In genomic region chr11:975824-976223, GRCh38 we compare ENCODE assay signal across 9 cellular contexts. TPM values are rescaled to one million over a fixed set of nuclear protein-coding genes. Genes with fewer than 3 reads are reported as not detected.
DNase-seq lines count a peak whose midpoint lies in the region; ATAC-seq, FAIRE-seq and TF ChIP-seq lines count a peak whose summit lies in the region.
"Had no signal": no experiment of that assay in that cellular context is flagged by ENCODE, and none has a peak within 500 bp of the region (broad histone marks: within the 10 kb centered on the region; RNA-seq: fewer than 3 reads in every experiment).

No MANE protein-coding gene starts in this region.

- peaks cover 20% of the 10 kb centered on the region for H3K36me3 Mint-ChIP-seq in activated CD8-positive, alpha-beta T cell treated with anti-CD3 and anti-CD28 coated beads for 36 hours (ENCODE audit: low read depth)

- no peak overlapping the region for H3K4me3 ChIP-seq in AG09309 (ENCODE audit: control insufficient read depth, low read depth, low read length)
- H3K4me3 ChIP-seq in keratinocyte (ENCODE audit: control insufficient read depth in 2 of 3, extremely low read depth in 1 of 3, insufficient read depth in 2 of 3, low read depth in 1 of 3, low read length in 3 of 3), result no peak overlapping the region

- POLR2A ChIA-PET in activated CD8-positive, alpha-beta T cell treated with anti-CD3 and anti-CD28 coated beads for 36 hours (lab: Charles Lee), result no interaction called here

- dilution Hi-C loops in keratinocyte (cut with MboI; ENCODE audit: extremely low pct_ligation_motif_present, low sequenced_read_pairs), result no loop called here

- H3K9ac ChIP-seq in keratinocyte (ENCODE audit: control insufficient read depth, extremely low read depth, insufficient read depth, low read length), result no peak overlapping the region

- H3K27me3 ChIP-seq in keratinocyte (ENCODE audit: control insufficient read depth, extremely low read depth, insufficient read depth, low read length), result no peaks in the 10 kb centered on the region

- peaks cover 27% of the 10 kb centered on the region for H3K4me1 Mint-ChIP-seq in activated CD8-positive, alpha-beta T cell treated with anti-CD3 and anti-CD28 coated beads for 36 hours (ENCODE audit: low read depth)

- no peaks in the 10 kb centered on the region for H3K9me3 Mint-ChIP-seq in activated CD8-positive, alpha-beta T cell treated with anti-CD3 and anti-CD28 coated beads for 36 hours
- H3K9me3 Mint-ChIP-seq: activated T-cell treated with anti-CD3 and anti-CD28 coated beads, Interleukin-2, amount 50 U/mL, for 72 hours had no signal

- H3K4me2 ChIP-seq in keratinocyte (ENCODE audit: control insufficient read depth, extremely low read depth, insufficient read depth, low read depth, low read length), result no peak overlapping the region

- no peaks in the 10 kb centered on the region for H3K27me3 Mint-ChIP-seq in activated CD8-positive, alpha-beta T cell treated with anti-CD3 and anti-CD28 coated beads for 36 hours

- intact Hi-C loops in activated CD8-positive, alpha-beta T cell treated with anti-CD3 and anti-CD28 coated beads for 36 hours (cut with micrococcal nuclease), result no loop called here

- H3K27ac Mint-ChIP-seq in activated CD8-positive, alpha-beta T cell treated with anti-CD3 and anti-CD28 coated beads for 36 hours, result no peak overlapping the region
- H3K27ac Mint-ChIP-seq: activated T-cell treated with anti-CD3 and anti-CD28 coated beads, Interleukin-2, amount 50 U/mL, for 72 hours had no signal

- no peaks in the 10 kb centered on the region for H3K9me1 ChIP-seq in keratinocyte (ENCODE audit: control insufficient read depth, extremely low read depth, insufficient read depth, low read length)

- H3K4me1 ChIP-seq in keratinocyte (ENCODE audit: control insufficient read depth, extremely low read depth, insufficient read depth, low read length), result no peaks in the 10 kb centered on the region

- H3K36me3 ChIP-seq in keratinocyte (ENCODE audit: control insufficient read depth in 2 of 2, extremely low read depth in 1 of 2, insufficient read depth in 2 of 2, low read length in 2 of 2), result peaks cover 26 to 34% of the 10 kb centered on the region in 2 experiments

- no peak for FAIRE-seq in keratinocyte (lab: Jason Lieb, UNC)

- TF ChIP-seq CTCF in AG09309 (IDR thresholded peaks at IDR 0.05; ENCODE audit: control insufficient read depth, insufficient read depth, low read depth, low read length, missing control alignments), result peak; percentile 47
- no peak for TF ChIP-seq CTCF in activated CD8-positive, alpha-beta T cell treated with anti-CD3 and anti-CD28 coated beads for 36 hours (IDR thresholded peaks at IDR 0.05)
- peak; percentile 15 to 40 (median 27) for TF ChIP-seq CTCF in keratinocyte (optimal IDR thresholded peaks at IDR 0.05 in 1 of 3, IDR thresholded peaks at IDR 0.05 in 1 of 3, conservative IDR thresholded peaks at IDR 0.05 in 1 of 3; ENCODE audit: extremely low read depth in 1 of 3, insufficient read depth in 2 of 3, low read length in 3 of 3)

- peak; percentile 65 for ATAC-seq in activated CD8-positive, alpha-beta T cell treated with anti-CD3 and anti-CD28 coated beads for 36 hours
- no peak for ATAC-seq in HG03095 (IDR thresholded peaks at IDR 0.05; ENCODE audit: unreplicated experiment)

- CTCF ChIA-PET in activated CD8-positive, alpha-beta T cell treated with anti-CD3 and anti-CD28 coated beads for 36 hours (lab: Charles Lee), result interaction anchor here (1.5 kb wide), 1 partner anchor 100 kb away, joined by 3 read pairs; no protein-coding TSS in a partner anchor

- no peak overlapping the region for H3K4me3 Mint-ChIP-seq in activated CD8-positive, alpha-beta T cell treated with anti-CD3 and anti-CD28 coated beads for 36 hours
- H3K4me3 Mint-ChIP-seq: activated T-cell treated with anti-CD3 and anti-CD28 coated beads, Interleukin-2, amount 50 U/mL, for 72 hours had no signal

- no peak overlapping the region for H2AFZ ChIP-seq in keratinocyte (ENCODE audit: control insufficient read depth, low read length)

- DNase-seq in AG09309 (ENCODE audit: low read depth) (no peak), H4 (ENCODE audit: low spot score) (peak; percentile 50), keratinocyte (ENCODE audit: low read depth, low spot score) (no peak), SKM-1 treated with dmso at 0.1 percent for 144 hours (lab: John Stamatoyannopoulos, UW; ENCODE audit: unreplicated experiment) (no peak)
- peak; percentile 62 for DNase-seq in activated CD8-positive, alpha-beta T cell treated with anti-CD3 and anti-CD28 coated beads for 36 hours
- DNase-seq in effector CD4-positive, alpha-beta T cell, result no peak
- no peak for DNase-seq in stimulated activated CD4-positive, alpha-beta T cell treated with anti-CD3 and anti-CD28 coated beads, Interleukin-15, amount 100 ng/mL, for 24 hours

- H3K79me2 ChIP-seq in keratinocyte (ENCODE audit: control insufficient read depth, insufficient read depth, low read length), result peaks cover 3% of the 10 kb centered on the region

- no peaks in the 10 kb centered on the region for H3K9me3 ChIP-seq in keratinocyte (ENCODE audit: control insufficient read depth, low read depth, low read length)

- H4K20me1 ChIP-seq in keratinocyte (ENCODE audit: control insufficient read depth, extremely low read depth, insufficient read depth, low read length), result peaks cover 3% of the 10 kb centered on the region

- H3K27ac ChIP-seq in keratinocyte (ENCODE audit: control insufficient read depth, insufficient read depth, low read length), result no peak overlapping the region

RNA-seq across cellular contexts. Expression of gene AP2A2, which starts 50.2 kb away (rescaled TPM):
- total RNA-seq in H4 (2014; rRNA removed; shearing (Covaris generic)), result 25.1 and 25.3 TPM in 2 replicates
- total RNA-seq in activated CD8-positive, alpha-beta T cell treated with anti-CD3 and anti-CD28 coated beads for 36 hours, result 10 to 100 TPM; 34.0 to 34.6 TPM
- polyA plus RNA-seq in keratinocyte, result 42.4 to 79.1 TPM (median 47.8 TPM) in 3 replicates
- polyA plus RNA-seq in keratinocyte (2011; ENCODE audit: low read depth), result 65.8 TPM
- polyA plus RNA-seq in keratinocyte (2011; cell fraction: cytosol; rRNA removed), result 51.4 and 56.5 TPM in 2 replicates
- 80.8 and 94.6 TPM in 2 replicates for polyA plus RNA-seq in keratinocyte (2011; cell fraction: nucleus; rRNA removed)
- 46.6 and 49.6 TPM in 2 replicates for polyA plus RNA-seq in keratinocyte (2012; ENCODE audit: low replicate concordance)
- 61.7 to 195 TPM (median 70.1 TPM) in 3 replicates for polyA minus RNA-seq in keratinocyte
- polyA minus RNA-seq in keratinocyte (2011; cell fraction: cytosol; rRNA and poly(A)+ RNA removed), result 124 TPM
- 63.0 and 72.7 TPM in 2 replicates for polyA minus RNA-seq in keratinocyte (2011; cell fraction: nucleus; rRNA and poly(A)+ RNA removed)

Comparison
In these comparisons a context has a peak if more than half of its experiments do, and no peak if none do; other contexts are left out.
1. DNase-seq: peak in H4 (single experiment) and activated CD8-positive, alpha-beta T cell treated with anti-CD3 and anti-CD28 coated beads for 36 hours (single experiment); none in AG09309 (single experiment), keratinocyte (single experiment), SKM-1 treated with dmso at 0.1 percent for 144 hours (single experiment), effector CD4-positive, alpha-beta T cell (single experiment) and stimulated activated CD4-positive, alpha-beta T cell treated with anti-CD3 and anti-CD28 coated beads, Interleukin-15, amount 100 ng/mL, for 24 hours (single experiment).